In genomic region chr6:119957195-119957594, GRCh38 we compare ENCODE assay signal across 24 cellular contexts.
DNase-seq lines count a peak whose midpoint lies in the region; ATAC-seq and TF ChIP-seq lines count a peak whose summit lies in the region.
"Had no signal": no experiment of that assay in that cellular context is flagged by ENCODE, and none has a peak within 500 bp of the region (broad histone marks: within the 10 kb centered on the region; RNA-seq: fewer than 3 reads in every experiment).

No MANE protein-coding gene starts in this region.

- H2AK5ac ChIP-seq in trophoblast cell (ENCODE audit: low read length): no peak overlapping the region

- no peak overlapping the region for H2BK120ac ChIP-seq in trophoblast cell (ENCODE audit: insufficient read depth, low read length, poor library complexity)

- H3K4ac ChIP-seq in trophoblast cell (ENCODE audit: low read depth, low read length): no peak overlapping the region

- intact Hi-C loops in Calu3 (cut with micrococcal nuclease; ENCODE audit: unreplicated experiment) (no loop called here), left ventricle myocardium inferior (cut with micrococcal nuclease) (no loop called here)

- H3K27ac ChIP-seq in GM23338 (ENCODE audit: low read depth): no peak overlapping the region
- H3K27ac ChIP-seq in trophoblast cell (ENCODE audit: low read depth, low read length): peak overlapping the region; percentile 52
- H3K27ac ChIP-seq in left ventricle myocardium inferior (replicated peaks): no peak overlapping the region
- H3K27ac ChIP-seq: SJSA1 had no signal

- H4K91ac ChIP-seq in trophoblast cell (ENCODE audit: low read depth, low read length): no peak overlapping the region

- H3K36me3 ChIP-seq in GM23338 (ENCODE audit: insufficient read depth) (no peaks in the 10 kb centered on the region), trophoblast cell (ENCODE audit: control insufficient read depth in 1 of 2, insufficient read depth in 2 of 2, low read length in 2 of 2) (no peaks in the 10 kb centered on the region), left ventricle myocardium inferior (no peaks in the 10 kb centered on the region)
- H3K36me3 ChIP-seq: SJSA1 had no signal

- H4K8ac ChIP-seq in trophoblast cell (ENCODE audit: low read depth, low read length): no peak overlapping the region

- H3K4me3 ChIP-seq in GM23338: no peak overlapping the region
- no peak overlapping the region for H3K4me3 ChIP-seq in trophoblast cell (ENCODE audit: low read depth, low read length)
- no peak overlapping the region for H3K4me3 ChIP-seq in left ventricle myocardium inferior
- H3K4me3 ChIP-seq: SJSA1 had no signal

- no peaks in the 10 kb centered on the region for H3K9me2 ChIP-seq in GM23338 (ENCODE audit: insufficient read depth)

- no peaks in the 10 kb centered on the region for H3K79me1 ChIP-seq in trophoblast cell (ENCODE audit: low read length)

- H3K27me3 ChIP-seq in GM23338 (ENCODE audit: insufficient read depth) (no peaks in the 10 kb centered on the region), trophoblast cell (ENCODE audit: insufficient read depth, low read length) (no peaks in the 10 kb centered on the region), left ventricle myocardium inferior (ENCODE audit: low read depth) (no peaks in the 10 kb centered on the region)
- H3K27me3 ChIP-seq: SJSA1 had no signal

- no peak overlapping the region for H4K12ac ChIP-seq in trophoblast cell (ENCODE audit: low read depth, low read length)

- H3K18ac ChIP-seq in trophoblast cell (ENCODE audit: low read length): no peak overlapping the region

- no peaks in the 10 kb centered on the region for H4K20me1 ChIP-seq in GM23338 (replicated peaks; ENCODE audit: insufficient read depth)

- peaks cover 26% of the 10 kb centered on the region; the same call in 1 of the 2 replicates for H3K4me1 ChIP-seq in GM23338 (ENCODE audit: insufficient read depth)
- H3K4me1 ChIP-seq in trophoblast cell (ENCODE audit: control insufficient read depth in 1 of 2, insufficient read depth in 2 of 2, low read length in 2 of 2): peaks cover 4 to 10% of the 10 kb centered on the region in 2 experiments
- H3K4me1 ChIP-seq in left ventricle myocardium inferior: no peaks in the 10 kb centered on the region
- H3K4me1 ChIP-seq: SJSA1 had no signal

- H3K9ac ChIP-seq in trophoblast cell (ENCODE audit: low read length): no peak overlapping the region

- DNase-seq in GM23338 (ENCODE audit: low spot score) (peak; percentile 76), ecto neural progenitor cell (ENCODE audit: low spot score) (peak; percentile 51), iPS-NIHi7 (ENCODE audit: extremely low spot score) (peak; percentile 39), trophoblast cell (peak in 1 of 2 donors; percentile 41), Calu3 (no peak), left ventricle myocardium inferior (no peak), middle frontal gyrus (ENCODE audit: extremely low spot score, low spot score) (no peak), nucleus accumbens (lab: John Stamatoyannopoulos, UW) (no peak)
- DNase-seq: AML-193; C1 segment of cervical spinal cord; CD8-positive, alpha-beta memory T cell; EL; MV-4-11; NCI-H1105 treated with DMSO at 0.1 percent for 48 hours; NCI-H2081; NCI-H2171; NCI-H345; NCI-H524; NCI-H774; NK-92 treated with Interleukin-12 subunit alpha and Interleukin-12 subunit beta, amount 100 ng/mL, for 24 hours had no signal

- TF ChIP-seq CTCF in GM23338 (conservative IDR thresholded peaks at IDR 0.05; ENCODE audit: low read depth in 2 of 2): no peak
- TF ChIP-seq CTCF in Calu3 (IDR thresholded peaks at IDR 0.05; ENCODE audit: unreplicated experiment): no peak
- TF ChIP-seq CTCF in left ventricle myocardium inferior (IDR thresholded peaks at IDR 0.05; ENCODE audit: borderline replicate concordance): no peak

- ATAC-seq in GM23338: peak; percentile 90
- ATAC-seq: HCT116, Panc1 had no signal

- H3K27ac Mint-ChIP-seq in GM23338 (peak overlapping the region; percentile 72), Calu3 (ENCODE audit: unreplicated experiment) (no peak overlapping the region)
- H3K27ac Mint-ChIP-seq: CD8-positive, alpha-beta memory T cell; IgD-negative memory B cell had no signal

- peak overlapping the region; percentile 25 for H2BK5ac ChIP-seq in trophoblast cell (ENCODE audit: low read depth, low read length, poor library complexity)

- H3K9me3 Mint-ChIP-seq in GM23338 (peaks cover 3% of the 10 kb centered on the region; the same call in 2 of the 3 replicates), Calu3 (ENCODE audit: low read depth, unreplicated experiment) (no peaks in the 10 kb centered on the region)

- no peak overlapping the region for H2BK12ac ChIP-seq in trophoblast cell (ENCODE audit: low read length)

- no peak overlapping the region for H3K23ac ChIP-seq in trophoblast cell (ENCODE audit: low read length)

- no peaks in the 10 kb centered on the region for H3K9me3 ChIP-seq in trophoblast cell (ENCODE audit: insufficient read depth, low read depth, low read length)
- no peaks in the 10 kb centered on the region for H3K9me3 ChIP-seq in left ventricle myocardium inferior (replicated peaks)
- H3K9me3 ChIP-seq: SJSA1 had no signal

- H3K36me3 Mint-ChIP-seq in GM23338 (ENCODE audit: low read depth) (no peaks in the 10 kb centered on the region), Calu3 (ENCODE audit: insufficient read depth, unreplicated experiment) (no peaks in the 10 kb centered on the region)
- H3K36me3 Mint-ChIP-seq: CD8-positive, alpha-beta memory T cell; IgD-negative memory B cell had no signal

- no CpG with 5 or more reads among the region's 3 CpGs for WGBS in trophoblast cell (ENCODE audit: extremely low coverage, insufficient coverage, insufficient read length)

- H2AFZ ChIP-seq in GM23338 (peak overlapping the region; percentile 40; the same call in 1 of the 2 replicates), trophoblast cell (ENCODE audit: insufficient read depth, low read length, poor library complexity) (no peak overlapping the region)

- H3K4me1 Mint-ChIP-seq in GM23338: peaks cover 20% of the 10 kb centered on the region
- no peaks in the 10 kb centered on the region for H3K4me1 Mint-ChIP-seq in Calu3 (ENCODE audit: low read depth, unreplicated experiment)
- H3K4me1 Mint-ChIP-seq: CD8-positive, alpha-beta memory T cell had no signal

- H3K4me3 Mint-ChIP-seq in GM23338 (no peak overlapping the region), Calu3 (ENCODE audit: low read depth, unreplicated experiment) (no peak overlapping the region)
- H3K4me3 Mint-ChIP-seq: CD8-positive, alpha-beta memory T cell; IgD-negative memory B cell had no signal

- H3K4me2 ChIP-seq in GM23338 (peak overlapping the region; percentile 17; the same call in 1 of the 2 replicates), trophoblast cell (ENCODE audit: low read length) (peak overlapping the region; percentile 26)

- H3F3A ChIP-seq in GM23338 (replicated peaks; ENCODE audit: low read depth): no peaks in the 10 kb centered on the region

- H3K79me2 ChIP-seq in GM23338 (replicated peaks; ENCODE audit: insufficient read depth) (no peaks in the 10 kb centered on the region), trophoblast cell (ENCODE audit: control insufficient read depth, insufficient read depth, low read length, poor library complexity) (no peaks in the 10 kb centered on the region)

- CTCF ChIA-PET in Calu3 (lab: Charles Lee): no interaction called here

- no TSS peak for BruUV-seq in Calu3 (replicated peaks; lab: Mats Ljungman, UMichigan)

- H3K27me3 Mint-ChIP-seq in GM23338 (ENCODE audit: insufficient read depth, low read depth, poor library complexity) (no peaks in the 10 kb centered on the region), Calu3 (ENCODE audit: unreplicated experiment) (no peaks in the 10 kb centered on the region)
- H3K27me3 Mint-ChIP-seq: CD8-positive, alpha-beta memory T cell; IgD-negative memory B cell had no signal

- no peak overlapping the region for H3K14ac ChIP-seq in trophoblast cell (ENCODE audit: low read length)

Comparison
In these comparisons a context has a peak if more than half of its experiments do, and no peak if none do; other contexts are left out.
1. DNase-seq: peak in GM23338 (single experiment), ecto neural progenitor cell (single experiment) and iPS-NIHi7 (single experiment); none in Calu3 (single experiment), left ventricle myocardium inferior (single experiment), middle frontal gyrus (single experiment) and nucleus accumbens (0 of 56).